ENCODE assay signal across 11 cellular contexts in genomic region chr1:53592521-53592982, GRCh38.
DNase-seq lines count a peak whose midpoint lies in the region; ATAC-seq and TF ChIP-seq lines count a peak whose summit lies in the region.
"Had no signal": no experiment of that assay in that cellular context is flagged by ENCODE, and none has a peak within 500 bp of the region (broad histone marks: within the 10 kb centered on the region; RNA-seq: fewer than 3 reads in every experiment).

No MANE protein-coding gene starts in this region.

- peak; percentile 83 for DNase-seq in AG08396 (ENCODE audit: low spot score)
- DNase-seq in HFFc6, result peak; percentile 7
- DNase-seq in T47D (ENCODE audit: low read depth in 1 of 2, low spot score in 1 of 2), result peak; percentile 69 to 93
- peak in 1 of 2 donors; percentile 80 for DNase-seq in left lung
- DNase-seq in T-cell, result no peak
- DNase-seq in CD14-positive monocyte (ENCODE audit: low spot score), result no peak
- DNase-seq: HCEC 1CT, MV-4-11 had no signal

- TF ChIP-seq CTCF in HFFc6 (IDR thresholded peaks at IDR 0.05) (no peak), left lung (IDR thresholded peaks at IDR 0.05) (peak; percentile 11 to 15), CD14-positive monocyte (IDR thresholded peaks at IDR 0.05) (no peak)

- no peak overlapping the region for H3K4me3 ChIP-seq in left lung

- H3K4me1 ChIP-seq in left lung, result peaks cover 5 to 6% of the 10 kb centered on the region in 2 donors

- intact Hi-C loops in left lung (cut with DNase I) (loop anchor here in 1 of 2 donors (10.0 kb wide), 1 partner anchor 108 kb away; no protein-coding TSS in a partner anchor), CD14-positive monocyte (cut with micrococcal nuclease) (no loop called here)

- POLR2A ChIA-PET in T-cell (lab: Charles Lee), result no interaction called here

- H3K4me1 Mint-ChIP-seq in HFFc6 (ENCODE audit: low read depth) (no peaks in the 10 kb centered on the region), T-cell (no peaks in the 10 kb centered on the region), CD14-positive monocyte (no peaks in the 10 kb centered on the region)

- H3K4me3 Mint-ChIP-seq in HFFc6 (no peak overlapping the region), T-cell (no peak overlapping the region), CD14-positive monocyte (no peak overlapping the region)
- H3K4me3 Mint-ChIP-seq: activated naive CD8-positive, alpha-beta T cell had no signal

- no peak overlapping the region for H3K27ac ChIP-seq in left lung

- H3K36me3 Mint-ChIP-seq in HFFc6 (ENCODE audit: low read depth), result no peaks in the 10 kb centered on the region
- H3K36me3 Mint-ChIP-seq in T-cell, result no peaks in the 10 kb centered on the region
- no peaks in the 10 kb centered on the region for H3K36me3 Mint-ChIP-seq in CD14-positive monocyte
- H3K36me3 Mint-ChIP-seq: activated naive CD8-positive, alpha-beta T cell had no signal

- H3K27me3 Mint-ChIP-seq in HFFc6 (ENCODE audit: insufficient read depth) (peaks cover 12% of the 10 kb centered on the region), T-cell (no peaks in the 10 kb centered on the region), CD14-positive monocyte (ENCODE audit: low read depth in 3 of 3) (peaks cover 0 to 5% (median 2%) of the 10 kb centered on the region in 3 donors)
- H3K27me3 Mint-ChIP-seq: activated naive CD8-positive, alpha-beta T cell had no signal

- ATAC-seq in left lung (peak; percentile 97), GM18511 (IDR thresholded peaks at IDR 0.05; ENCODE audit: unreplicated experiment) (no peak), T-cell (replicated peaks in 1 of 4) (no peak), HG03025 (IDR thresholded peaks at IDR 0.05; ENCODE audit: low FRiP score, unreplicated experiment) (no peak)

- H3K9me3 Mint-ChIP-seq in HFFc6 (no peaks in the 10 kb centered on the region), T-cell (no peaks in the 10 kb centered on the region), CD14-positive monocyte (no peaks in the 10 kb centered on the region)

- in situ Hi-C loops in T47D (cut with HindIII; ENCODE audit: low pct_unique_long_range_greater_than_20kb, low sequenced_read_pairs), result no loop called here

- peaks cover 0 to 15% of the 10 kb centered on the region in 2 donors for H3K27me3 ChIP-seq in left lung

- CTCF ChIA-PET in T-cell (lab: Charles Lee), result no interaction called here

- H3K27ac Mint-ChIP-seq in HFFc6, result no peak overlapping the region
- H3K27ac Mint-ChIP-seq in T-cell, result no peak overlapping the region
- H3K27ac Mint-ChIP-seq in CD14-positive monocyte, result no peak overlapping the region
- H3K27ac Mint-ChIP-seq: activated naive CD8-positive, alpha-beta T cell had no signal

- no peaks in the 10 kb centered on the region for H3K9me3 ChIP-seq in left lung

- H3K36me3 ChIP-seq in left lung, result no peaks in the 10 kb centered on the region

Comparison
In these comparisons a context has a peak if more than half of its experiments do, and no peak if none do; other contexts are left out.
1. DNase-seq: peak in AG08396 (single experiment), HFFc6 (single experiment) and T47D (2 of 2); none in T-cell (0 of 34) and CD14-positive monocyte (single experiment).
2. CTCF ChIP-seq: peak in left lung (2 of 2); none in HFFc6 (single experiment) and CD14-positive monocyte (single experiment).